1 cellular context compared by ENCODE assay signal in the genomic region with DNA sequence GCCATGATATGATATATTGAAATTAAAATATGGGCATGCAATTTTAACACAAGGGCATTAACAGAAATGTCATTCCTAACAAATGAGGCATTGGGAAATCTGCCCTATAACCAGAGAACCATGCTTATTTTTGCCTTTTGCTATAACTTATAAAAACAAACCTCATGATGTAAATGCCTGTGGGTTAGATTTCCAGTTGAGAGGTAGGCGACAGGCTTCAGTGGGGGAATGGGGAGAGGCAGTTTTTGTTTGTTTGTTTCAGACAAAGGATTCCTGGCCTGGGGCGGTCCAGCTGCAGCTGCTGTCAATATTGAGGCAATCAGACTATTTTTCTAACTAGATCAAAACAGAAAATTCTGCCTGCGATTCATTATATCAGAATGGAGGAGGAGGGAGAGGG.
TF ChIP-seq lines count a peak whose summit lies in the region.

No MANE protein-coding gene starts in this region.

TF ChIP-seq in GM23338, 12 proteins besides CTCF, POLR2A, EP300 and RAD21 (continued from another document):
- TF ChIP-seq, protein P1, sequence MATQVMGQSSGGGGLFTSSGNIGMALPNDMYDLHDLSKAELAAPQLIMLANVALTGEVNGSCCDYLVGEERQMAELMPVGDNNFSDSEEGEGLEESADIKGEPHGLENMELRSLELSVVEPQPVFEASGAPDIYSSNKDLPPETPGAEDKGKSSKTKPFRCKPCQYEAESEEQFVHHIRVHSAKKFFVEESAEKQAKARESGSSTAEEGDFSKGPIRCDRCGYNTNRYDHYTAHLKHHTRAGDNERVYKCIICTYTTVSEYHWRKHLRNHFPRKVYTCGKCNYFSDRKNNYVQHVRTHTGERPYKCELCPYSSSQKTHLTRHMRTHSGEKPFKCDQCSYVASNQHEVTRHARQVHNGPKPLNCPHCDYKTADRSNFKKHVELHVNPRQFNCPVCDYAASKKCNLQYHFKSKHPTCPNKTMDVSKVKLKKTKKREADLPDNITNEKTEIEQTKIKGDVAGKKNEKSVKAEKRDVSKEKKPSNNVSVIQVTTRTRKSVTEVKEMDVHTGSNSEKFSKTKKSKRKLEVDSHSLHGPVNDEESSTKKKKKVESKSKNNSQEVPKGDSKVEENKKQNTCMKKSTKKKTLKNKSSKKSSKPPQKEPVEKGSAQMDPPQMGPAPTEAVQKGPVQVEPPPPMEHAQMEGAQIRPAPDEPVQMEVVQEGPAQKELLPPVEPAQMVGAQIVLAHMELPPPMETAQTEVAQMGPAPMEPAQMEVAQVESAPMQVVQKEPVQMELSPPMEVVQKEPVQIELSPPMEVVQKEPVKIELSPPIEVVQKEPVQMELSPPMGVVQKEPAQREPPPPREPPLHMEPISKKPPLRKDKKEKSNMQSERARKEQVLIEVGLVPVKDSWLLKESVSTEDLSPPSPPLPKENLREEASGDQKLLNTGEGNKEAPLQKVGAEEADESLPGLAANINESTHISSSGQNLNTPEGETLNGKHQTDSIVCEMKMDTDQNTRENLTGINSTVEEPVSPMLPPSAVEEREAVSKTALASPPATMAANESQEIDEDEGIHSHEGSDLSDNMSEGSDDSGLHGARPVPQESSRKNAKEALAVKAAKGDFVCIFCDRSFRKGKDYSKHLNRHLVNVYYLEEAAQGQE (IDR thresholded peaks at IDR 0.05; ENCODE audit: unreplicated experiment): no peak
- TF ChIP-seq, protein P2, sequence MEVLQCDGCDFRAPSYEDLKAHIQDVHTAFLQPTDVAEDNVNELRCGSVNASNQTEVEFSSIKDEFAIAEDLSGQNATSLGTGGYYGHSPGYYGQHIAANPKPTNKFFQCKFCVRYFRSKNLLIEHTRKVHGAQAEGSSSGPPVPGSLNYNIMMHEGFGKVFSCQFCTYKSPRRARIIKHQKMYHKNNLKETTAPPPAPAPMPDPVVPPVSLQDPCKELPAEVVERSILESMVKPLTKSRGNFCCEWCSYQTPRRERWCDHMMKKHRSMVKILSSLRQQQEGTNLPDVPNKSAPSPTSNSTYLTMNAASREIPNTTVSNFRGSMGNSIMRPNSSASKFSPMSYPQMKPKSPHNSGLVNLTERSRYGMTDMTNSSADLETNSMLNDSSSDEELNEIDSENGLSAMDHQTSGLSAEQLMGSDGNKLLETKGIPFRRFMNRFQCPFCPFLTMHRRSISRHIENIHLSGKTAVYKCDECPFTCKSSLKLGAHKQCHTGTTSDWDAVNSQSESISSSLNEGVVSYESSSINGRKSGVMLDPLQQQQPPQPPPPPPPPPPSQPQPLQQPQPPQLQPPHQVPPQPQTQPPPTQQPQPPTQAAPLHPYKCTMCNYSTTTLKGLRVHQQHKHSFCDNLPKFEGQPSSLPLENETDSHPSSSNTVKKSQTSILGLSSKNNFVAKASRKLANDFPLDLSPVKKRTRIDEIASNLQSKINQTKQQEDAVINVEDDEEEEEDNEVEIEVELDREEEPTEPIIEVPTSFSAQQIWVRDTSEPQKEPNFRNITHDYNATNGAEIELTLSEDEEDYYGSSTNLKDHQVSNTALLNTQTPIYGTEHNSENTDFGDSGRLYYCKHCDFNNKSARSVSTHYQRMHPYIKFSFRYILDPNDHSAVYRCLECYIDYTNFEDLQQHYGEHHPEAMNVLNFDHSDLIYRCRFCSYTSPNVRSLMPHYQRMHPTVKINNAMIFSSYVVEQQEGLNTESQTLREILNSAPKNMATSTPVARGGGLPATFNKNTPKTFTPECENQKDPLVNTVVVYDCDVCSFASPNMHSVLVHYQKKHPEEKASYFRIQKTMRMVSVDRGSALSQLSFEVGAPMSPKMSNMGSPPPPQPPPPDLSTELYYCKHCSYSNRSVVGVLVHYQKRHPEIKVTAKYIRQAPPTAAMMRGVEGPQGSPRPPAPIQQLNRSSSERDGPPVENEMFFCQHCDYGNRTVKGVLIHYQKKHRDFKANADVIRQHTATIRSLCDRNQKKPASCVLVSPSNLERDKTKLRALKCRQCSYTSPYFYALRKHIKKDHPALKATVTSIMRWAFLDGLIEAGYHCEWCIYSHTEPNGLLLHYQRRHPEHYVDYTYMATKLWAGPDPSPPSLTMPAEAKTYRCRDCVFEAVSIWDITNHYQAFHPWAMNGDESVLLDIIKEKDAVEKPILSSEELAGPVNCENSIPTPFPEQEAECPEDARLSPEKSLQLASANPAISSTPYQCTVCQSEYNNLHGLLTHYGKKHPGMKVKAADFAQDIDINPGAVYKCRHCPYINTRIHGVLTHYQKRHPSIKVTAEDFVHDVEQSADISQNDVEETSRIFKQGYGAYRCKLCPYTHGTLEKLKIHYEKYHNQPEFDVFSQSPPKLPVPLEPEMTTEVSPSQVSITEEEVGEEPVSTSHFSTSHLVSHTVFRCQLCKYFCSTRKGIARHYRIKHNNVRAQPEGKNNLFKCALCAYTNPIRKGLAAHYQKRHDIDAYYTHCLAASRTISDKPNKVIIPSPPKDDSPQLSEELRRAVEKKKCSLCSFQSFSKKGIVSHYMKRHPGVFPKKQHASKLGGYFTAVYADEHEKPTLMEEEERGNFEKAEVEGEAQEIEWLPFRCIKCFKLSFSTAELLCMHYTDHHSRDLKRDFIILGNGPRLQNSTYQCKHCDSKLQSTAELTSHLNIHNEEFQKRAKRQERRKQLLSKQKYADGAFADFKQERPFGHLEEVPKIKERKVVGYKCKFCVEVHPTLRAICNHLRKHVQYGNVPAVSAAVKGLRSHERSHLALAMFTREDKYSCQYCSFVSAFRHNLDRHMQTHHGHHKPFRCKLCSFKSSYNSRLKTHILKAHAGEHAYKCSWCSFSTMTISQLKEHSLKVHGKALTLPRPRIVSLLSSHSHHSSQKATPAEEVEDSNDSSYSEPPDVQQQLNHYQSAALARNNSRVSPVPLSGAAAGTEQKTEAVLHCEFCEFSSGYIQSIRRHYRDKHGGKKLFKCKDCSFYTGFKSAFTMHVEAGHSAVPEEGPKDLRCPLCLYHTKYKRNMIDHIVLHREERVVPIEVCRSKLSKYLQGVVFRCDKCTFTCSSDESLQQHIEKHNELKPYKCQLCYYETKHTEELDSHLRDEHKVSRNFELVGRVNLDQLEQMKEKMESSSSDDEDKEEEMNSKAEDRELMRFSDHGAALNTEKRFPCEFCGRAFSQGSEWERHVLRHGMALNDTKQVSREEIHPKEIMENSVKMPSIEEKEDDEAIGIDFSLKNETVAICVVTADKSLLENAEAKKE (CRISPR knock-in tag; IDR thresholded peaks at IDR 0.05): no peak
- TF ChIP-seq ZNF114 (CRISPR knock-in tag; IDR thresholded peaks at IDR 0.05) (no peak), POLR2AphosphoS5 (IDR thresholded peaks at IDR 0.05; ENCODE audit: low read depth) (no peak), EZH2 (IDR thresholded peaks at IDR 0.05; ENCODE audit: low read depth, unreplicated experiment) (no peak), CREB1 (CRISPR knock-in tag; IDR thresholded peaks at IDR 0.05; ENCODE audit: low read depth) (no peak), STAT1 (IDR thresholded peaks at IDR 0.05; ENCODE audit: unreplicated experiment) (no peak), ZNF331 (CRISPR knock-in tag; IDR thresholded peaks at IDR 0.05; ENCODE audit: low read depth) (no peak)
